ENCODE assay signal across 8 cellular contexts in the genomic region with DNA sequence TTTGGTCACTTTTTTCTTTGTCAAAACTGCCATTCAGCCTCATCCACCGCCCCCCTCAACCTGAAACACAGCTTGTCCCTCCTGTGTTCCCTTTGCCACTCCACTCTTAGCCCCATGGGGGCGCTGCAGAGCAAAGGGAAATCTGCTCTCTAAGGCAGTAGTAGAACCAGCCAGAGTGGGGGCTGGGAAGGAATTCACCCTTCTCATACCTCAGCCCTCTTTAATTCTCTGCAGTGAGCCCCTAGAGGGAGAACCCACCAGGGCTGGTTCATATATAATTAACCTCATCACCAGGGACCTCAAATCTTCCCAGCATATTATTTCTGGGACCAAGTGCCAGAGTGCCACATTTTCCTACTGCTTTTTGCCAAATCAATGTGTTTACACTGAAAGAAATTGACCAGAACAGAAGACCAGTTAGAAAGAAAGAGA. TPM values are rescaled to one million over a fixed set of nuclear protein-coding genes. Genes with fewer than 3 reads are reported as not detected.
DNase-seq lines count a peak whose midpoint lies in the region; ATAC-seq and TF ChIP-seq lines count a peak whose summit lies in the region.

No MANE protein-coding gene starts in this region.

- H3K4me1 Mint-ChIP-seq in type B pancreatic cell (ENCODE audit: unreplicated experiment), result peaks cover 51% of the 10 kb centered on the region

- H3K4ac ChIP-seq in trophoblast cell (ENCODE audit: low read depth, low read length), result no peak overlapping the region

- no peak overlapping the region for H4K91ac ChIP-seq in trophoblast cell (ENCODE audit: low read depth, low read length)

- peaks cover 21% of the 10 kb centered on the region for H4K20me1 ChIP-seq in Loucy (ENCODE audit: insufficient read depth, low read length, poor library complexity, severe bottlenecking)

- no peaks in the 10 kb centered on the region for H3K9me2 ChIP-seq in Loucy (replicated peaks; ENCODE audit: low read depth, low read length)

- TF ChIP-seq CTCF in Loucy (conservative IDR thresholded peaks at IDR 0.05; ENCODE audit: low read length) (peak; percentile 98), type B pancreatic cell (conservative IDR thresholded peaks at IDR 0.05) (peak; percentile 98)

- no peak overlapping the region for H3K14ac ChIP-seq in trophoblast cell (ENCODE audit: low read length)

- no peaks in the 10 kb centered on the region for H3K9me3 ChIP-seq in Loucy (ENCODE audit: insufficient read depth, low read depth, low read length)
- H3K9me3 ChIP-seq in SJCRH30 (replicated peaks), result no peaks in the 10 kb centered on the region
- H3K9me3 ChIP-seq in trophoblast cell (ENCODE audit: insufficient read depth, low read depth, low read length), result no peaks in the 10 kb centered on the region

- ATAC-seq in GM18868 (IDR thresholded peaks at IDR 0.05; ENCODE audit: unreplicated experiment), result peak; percentile 46

- no peaks in the 10 kb centered on the region for H3K36me3 Mint-ChIP-seq in type B pancreatic cell

- H3K27me3 Mint-ChIP-seq in type B pancreatic cell, result no peaks in the 10 kb centered on the region

- H3K4me1 ChIP-seq in Loucy (ENCODE audit: insufficient read depth, low read length, poor library complexity, severe bottlenecking) (peaks cover 39% of the 10 kb centered on the region), SJCRH30 (0 out of 2 replicates have a peak, but pooled peaks cover 4% of the 10 kb centered on the region), trophoblast cell (ENCODE audit: control insufficient read depth in 1 of 2, insufficient read depth in 2 of 2, low read length in 2 of 2) (peaks cover 0 to 6% of the 10 kb centered on the region in 2 experiments)

- no peaks in the 10 kb centered on the region for H3K36me3 ChIP-seq in Loucy (ENCODE audit: insufficient read depth, low read length)
- no peaks in the 10 kb centered on the region for H3K36me3 ChIP-seq in SJCRH30
- no peaks in the 10 kb centered on the region for H3K36me3 ChIP-seq in trophoblast cell (ENCODE audit: control insufficient read depth in 1 of 2, insufficient read depth in 2 of 2, low read length in 2 of 2)

- H2BK12ac ChIP-seq in trophoblast cell (ENCODE audit: low read length), result no peak overlapping the region

- H2BK5ac ChIP-seq in trophoblast cell (ENCODE audit: low read depth, low read length, poor library complexity), result no peak overlapping the region

- H3K9me3 Mint-ChIP-seq in type B pancreatic cell, result no peaks in the 10 kb centered on the region

- peak overlapping the region; percentile 97 for H3K4me3 Mint-ChIP-seq in type B pancreatic cell

- H4K8ac ChIP-seq in trophoblast cell (ENCODE audit: low read depth, low read length), result no peak overlapping the region

- no peak overlapping the region for H3K4me2 ChIP-seq in Loucy (ENCODE audit: low read depth, low read length, poor library complexity, severe bottlenecking)
- H3K4me2 ChIP-seq in trophoblast cell (ENCODE audit: low read length), result no peak overlapping the region

- H4K12ac ChIP-seq in trophoblast cell (ENCODE audit: low read depth, low read length), result no peak overlapping the region

- no peak overlapping the region for H2AK5ac ChIP-seq in trophoblast cell (ENCODE audit: low read length)

- H3K27me3 ChIP-seq in Loucy (ENCODE audit: insufficient read depth, low read length, poor library complexity, severe bottlenecking) (no peaks in the 10 kb centered on the region), SJCRH30 (no peaks in the 10 kb centered on the region), trophoblast cell (ENCODE audit: insufficient read depth, low read length) (no peaks in the 10 kb centered on the region)

- H2AFZ ChIP-seq in Loucy (ENCODE audit: low read length) (no peak overlapping the region), trophoblast cell (ENCODE audit: insufficient read depth, low read length, poor library complexity) (no peak overlapping the region)

- no peak overlapping the region for H3K18ac ChIP-seq in trophoblast cell (ENCODE audit: low read length)

- H3K4me3 ChIP-seq in Loucy (ENCODE audit: low read length, poor library complexity, severe bottlenecking), result no peak overlapping the region
- H3K4me3 ChIP-seq in SJCRH30, result no peak overlapping the region
- no peak overlapping the region for H3K4me3 ChIP-seq in trophoblast cell (ENCODE audit: low read depth, low read length)

- H3K9ac ChIP-seq in Loucy (ENCODE audit: low read depth, low read length, poor library complexity, severe bottlenecking), result no peak overlapping the region
- no peak overlapping the region for H3K9ac ChIP-seq in trophoblast cell (ENCODE audit: low read length)

- no peak overlapping the region for H3K23ac ChIP-seq in trophoblast cell (ENCODE audit: low read length)

- H3K79me1 ChIP-seq in trophoblast cell (ENCODE audit: low read length), result peaks cover 28% of the 10 kb centered on the region

- H3K27ac ChIP-seq in SJCRH30 (no peak overlapping the region), trophoblast cell (ENCODE audit: low read depth, low read length) (no peak overlapping the region)

- 0 out of 2 replicates have a peak, but pooled peaks cover 2% of the 10 kb centered on the region for H3F3A ChIP-seq in Loucy (ENCODE audit: low read depth)

- peak; percentile 70 for DNase-seq in AG08395 (ENCODE audit: low spot score)
- peak; percentile 64 to 83 for DNase-seq in SJCRH30
- DNase-seq in activated naive CD4-positive, alpha-beta T cell (lab: John Stamatoyannopoulos, UW), result peak; percentile 62 to 86 (median 82)
- peak; percentile 77 for DNase-seq in glomerular visceral epithelial cell (ENCODE audit: extremely low spot score)
- DNase-seq in trophoblast cell, result peak; percentile 71 to 91
- DNase-seq in type B pancreatic cell (ENCODE audit: extremely low spot score, unreplicated experiment), result peak; percentile 92

- WGBS in trophoblast cell (ENCODE audit: extremely low coverage, insufficient coverage, insufficient read length), result no CpG with 5 or more reads among the region's 2 CpGs

- peaks cover 21% of the 10 kb centered on the region for H3K79me2 ChIP-seq in Loucy (ENCODE audit: insufficient read depth, low read length)
- H3K79me2 ChIP-seq in trophoblast cell (ENCODE audit: control insufficient read depth, insufficient read depth, low read length, poor library complexity), result peaks cover 11% of the 10 kb centered on the region

- H3K27ac Mint-ChIP-seq in type B pancreatic cell, result peak overlapping the region; percentile 100

- no peak overlapping the region for H2BK120ac ChIP-seq in trophoblast cell (ENCODE audit: insufficient read depth, low read length, poor library complexity)

RNA-seq across cellular contexts. Expression of a gene that starts 2.8 kb away (rescaled TPM):
- total RNA-seq in SJCRH30 (2014; rRNA removed; shearing (Covaris generic)), result 0.65 and 0.76 TPM in 2 replicates
- polyA plus RNA-seq in trophoblast cell (2013), result 17.5 and 18.7 TPM in 2 replicates
- 27.3 and 32.4 TPM in 2 replicates for total RNA-seq in type B pancreatic cell (ENCODE audit: low replicate concordance)

RNA-seq across cellular contexts. Expression of a gene that starts 45.7 kb away (rescaled TPM):
- not detected in 2 replicates for total RNA-seq in SJCRH30 (2014; rRNA removed; shearing (Covaris generic))
- polyA plus RNA-seq in trophoblast cell (2013), result not detected in 2 replicates
- not detected in 2 replicates for total RNA-seq in type B pancreatic cell (ENCODE audit: low replicate concordance)

Comparison
In these comparisons a context has a peak if more than half of its experiments do, and no peak if none do; other contexts are left out.
1. RNA of a gene that starts 2.8 kb away (total RNA-seq): 27.3 to 32.4 TPM in type B pancreatic cell; 0.65 to 0.76 TPM in SJCRH30; every median in the first group is over 10 times any median in the second.
2. Peak in every context shown above with its lines, with median percentiles within 50 percentile points of each other: DNase-seq.